ENCODE assay signal across 1 cellular context in genomic region chr5:96943829-96944228, GRCh38.
TF ChIP-seq lines count a peak whose summit lies in the region.

No MANE protein-coding gene starts in this region.

TF ChIP-seq in H1, 55 proteins besides CTCF, POLR2A, EP300 and RAD21:
- no peak for TF ChIP-seq HDAC2 (IDR thresholded peaks at IDR 0.05; ENCODE audit: borderline replicate concordance in 1 of 2, low read depth in 2 of 2, low read length in 2 of 2)
- no peak for TF ChIP-seq CHD2 (IDR thresholded peaks at IDR 0.05; ENCODE audit: low read length)
- TF ChIP-seq SIX5 (IDR thresholded peaks at IDR 0.05; ENCODE audit: low read depth, low read length) = no peak
- TF ChIP-seq SUZ12 (IDR thresholded peaks at IDR 0.05; ENCODE audit: low read length) = no peak
- TF ChIP-seq EGR1 (IDR thresholded peaks at IDR 0.05; ENCODE audit: borderline replicate concordance, low read depth, low read length) = no peak
- TF ChIP-seq CREB1 (IDR thresholded peaks at IDR 0.05) = no peak
- no peak for TF ChIP-seq SIRT6 (IDR thresholded peaks at IDR 0.05; ENCODE audit: low read length)
- no peak for TF ChIP-seq RXRA (IDR thresholded peaks at IDR 0.05; ENCODE audit: insufficient read depth, low read depth, low read length)
- TF ChIP-seq SIN3A (conservative IDR thresholded peaks at IDR 0.05 in 1 of 2, IDR thresholded peaks at IDR 0.05 in 1 of 2; ENCODE audit: low read depth in 1 of 2, low read length in 2 of 2) = no peak
- no peak for TF ChIP-seq MAFK (IDR thresholded peaks at IDR 0.05; ENCODE audit: low read depth, low read length)
- TF ChIP-seq KDM1A (IDR thresholded peaks at IDR 0.05; ENCODE audit: borderline replicate concordance, low read length) = no peak
- TF ChIP-seq RBBP5 (IDR thresholded peaks at IDR 0.05; ENCODE audit: borderline replicate concordance, low read depth, low read length) = no peak
- no peak for TF ChIP-seq KDM4A (IDR thresholded peaks at IDR 0.05; ENCODE audit: low read depth, low read length, severe bottlenecking)
- no peak for TF ChIP-seq TBP (IDR thresholded peaks at IDR 0.05; ENCODE audit: low read depth, low read length)
- no peak for TF ChIP-seq ATF2 (IDR thresholded peaks at IDR 0.05; ENCODE audit: low read length)
- no peak for TF ChIP-seq NRF1 (IDR thresholded peaks at IDR 0.05; ENCODE audit: low read depth, low read length)
- no peak for TF ChIP-seq GABPA (IDR thresholded peaks at IDR 0.05; ENCODE audit: borderline replicate concordance, insufficient read depth, low read length)
- no peak for TF ChIP-seq KDM5A (IDR thresholded peaks at IDR 0.05; ENCODE audit: low read length)
TF ChIP-seq in H1: peak in this region for 0.
